In the genomic region with DNA sequence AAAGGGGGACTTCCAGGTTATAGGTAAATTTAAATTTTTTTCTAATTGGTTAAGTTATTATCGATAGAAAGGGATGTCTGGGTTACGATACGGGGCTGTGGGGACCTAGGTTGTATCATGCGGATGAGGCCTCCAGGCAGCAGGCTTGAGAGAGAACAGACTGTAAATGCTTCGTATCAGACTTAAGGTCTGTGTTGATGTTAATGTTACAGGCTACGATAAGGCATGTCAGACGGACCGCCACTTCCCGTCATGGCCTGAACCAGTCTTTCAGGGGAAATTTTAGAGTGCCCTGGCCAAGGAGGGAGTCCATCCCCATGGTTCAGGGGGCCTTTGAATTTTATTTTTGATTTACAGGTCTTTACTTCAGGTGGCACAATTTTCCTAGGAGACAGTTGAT, we compare ENCODE assay signal across 10 cellular contexts. TPM values are rescaled to one million over a fixed set of nuclear protein-coding genes. Genes with fewer than 3 reads are reported as not detected.
A peak's percentile ranks its signal among the peaks of the same experiment; 100 is the strongest.
DNase-seq lines count a peak whose midpoint lies in the region; ATAC-seq and TF ChIP-seq lines count a peak whose summit lies in the region.
"Had no signal": no experiment of that assay in that cellular context is flagged by ENCODE, and none has a peak within 500 bp of the region (broad histone marks: within the 10 kb centered on the region; RNA-seq: fewer than 3 reads in every experiment).

No MANE protein-coding gene starts in this region.

- no peaks in the 10 kb centered on the region for H3K36me3 ChIP-seq in GM23338 (ENCODE audit: insufficient read depth)
- no peaks in the 10 kb centered on the region for H3K36me3 ChIP-seq in sigmoid colon

- peak overlapping the region; percentile 90 for H3K4me2 ChIP-seq in GM23338

- H4K20me1 ChIP-seq in GM23338 (replicated peaks; ENCODE audit: insufficient read depth), result 0 out of 2 replicates have a peak, but pooled peaks cover 5% of the 10 kb centered on the region

- no peaks in the 10 kb centered on the region; the same call in 1 of the 2 replicates for H3K79me2 ChIP-seq in GM23338 (replicated peaks; ENCODE audit: insufficient read depth)

- H3K4me1 Mint-ChIP-seq in GM23338, result peaks cover 46% of the 10 kb centered on the region
- H3K4me1 Mint-ChIP-seq in T-helper 2 cell treated with Interferon-gamma antibody and Interleukin-4, amounts not matched to agents 5 μg/mL and 100 μg/mL, for 36 hours (ENCODE audit: low read depth), result peaks cover 79% of the 10 kb centered on the region

- H3K9me3 Mint-ChIP-seq in GM23338, result no peaks in the 10 kb centered on the region
- no peaks in the 10 kb centered on the region for H3K9me3 Mint-ChIP-seq in T-helper 2 cell treated with Interferon-gamma antibody and Interleukin-4, amounts not matched to agents 5 μg/mL and 100 μg/mL, for 36 hours

- TF ChIP-seq POLR2A in erythroblast (IDR thresholded peaks at IDR 0.05; ENCODE audit: low read length) (no peak), sigmoid colon (IDR thresholded peaks at IDR 0.05) (no peak)

- H3K27me3 ChIP-seq in GM23338 (ENCODE audit: insufficient read depth) (peaks cover 31% of the 10 kb centered on the region), sigmoid colon (no peaks in the 10 kb centered on the region)

- TF ChIP-seq CTCF in GM23338 (conservative IDR thresholded peaks at IDR 0.05; ENCODE audit: low read depth in 2 of 2) (no peak), sigmoid colon (IDR thresholded peaks at IDR 0.05) (no peak)

- H3K27ac Mint-ChIP-seq in GM23338, result peak overlapping the region; percentile 85; the same call in 1 of the 2 replicates
- H3K27ac Mint-ChIP-seq in T-helper 2 cell treated with Interferon-gamma antibody and Interleukin-4, amounts not matched to agents 5 μg/mL and 100 μg/mL, for 36 hours, result peak overlapping the region; percentile 92

- H3K4me1 ChIP-seq in GM23338 (ENCODE audit: insufficient read depth) (peaks cover 19% of the 10 kb centered on the region), sigmoid colon (peaks cover 0 to 65% (median 56%) of the 10 kb centered on the region in 4 donors)

- H3K27ac ChIP-seq in GM23338 (ENCODE audit: low read depth), result no peak overlapping the region
- H3K27ac ChIP-seq in sigmoid colon, result peak overlapping the region in 3 of 4 donors; percentile 86 to 90 (median 90)

- peak; percentile 7 for ATAC-seq in GM23338
- ATAC-seq in GM21360 (IDR thresholded peaks at IDR 0.05; ENCODE audit: unreplicated experiment), result no peak

- peak overlapping the region; percentile 65 for H3K4me3 ChIP-seq in GM23338
- peak overlapping the region in 2 of 4 donors; percentile 59 to 61 for H3K4me3 ChIP-seq in sigmoid colon

- H3K36me3 Mint-ChIP-seq in GM23338 (ENCODE audit: low read depth), result no peaks in the 10 kb centered on the region
- peaks cover 9% of the 10 kb centered on the region for H3K36me3 Mint-ChIP-seq in T-helper 2 cell treated with Interferon-gamma antibody and Interleukin-4, amounts not matched to agents 5 μg/mL and 100 μg/mL, for 36 hours (ENCODE audit: low read depth)

- no peak overlapping the region for H2AFZ ChIP-seq in GM23338

- no peak for DNase-seq in GM23338 (ENCODE audit: low spot score)
- no peak for DNase-seq in T-helper 2 cell treated with Interferon-gamma antibody and Interleukin-4, amounts not matched to agents 5 μg/mL and 100 μg/mL, for 36 hours (ENCODE audit: low spot score)
- DNase-seq in erythroblast (lab: John Stamatoyannopoulos, UW), result peak; percentile 79 to 87
- DNase-seq in sigmoid colon, result no peak
- no peak for DNase-seq in UCSD-AML1 (lab: John Stamatoyannopoulos, UW; ENCODE audit: unreplicated experiment)
- no peak for DNase-seq in kidney tubule cell (ENCODE audit: low spot score)
- DNase-seq in mucosa of gallbladder (ENCODE audit: low spot score), result no peak
- DNase-seq: activated CD4-positive, alpha-beta T cell treated with anti-CD3 and anti-CD28 coated beads, Interleukin-2, amount 50 U/mL, for 48 hours; GF-D8 had no signal

- intact Hi-C loops in sigmoid colon (cut with DNase I), result loop anchor here (10.0 kb wide), 1 partner anchor 811 kb away; a partner anchor contains a TSS

- H3K9me3 ChIP-seq in sigmoid colon, result no peaks in the 10 kb centered on the region

- peak overlapping the region; percentile 70 for H3K4me3 Mint-ChIP-seq in GM23338
- H3K4me3 Mint-ChIP-seq in T-helper 2 cell treated with Interferon-gamma antibody and Interleukin-4, amounts not matched to agents 5 μg/mL and 100 μg/mL, for 36 hours, result peak overlapping the region; percentile 71

- WGBS in sigmoid colon, 2 donors, result 86 to 92% methylated on average over 9 of the region's 9 CpGs

- no peaks in the 10 kb centered on the region; the same call in 1 of the 2 replicates for H3K9me2 ChIP-seq in GM23338 (ENCODE audit: insufficient read depth)

- 0 out of 2 replicates have a peak, but pooled peaks cover 7% of the 10 kb centered on the region for H3F3A ChIP-seq in GM23338 (replicated peaks; ENCODE audit: low read depth)

- TF ChIP-seq EP300 in sigmoid colon (IDR thresholded peaks at IDR 0.05), result no peak

- H3K27me3 Mint-ChIP-seq in GM23338 (ENCODE audit: insufficient read depth, low read depth, poor library complexity), result peaks cover 18% of the 10 kb centered on the region
- H3K27me3 Mint-ChIP-seq in T-helper 2 cell treated with Interferon-gamma antibody and Interleukin-4, amounts not matched to agents 5 μg/mL and 100 μg/mL, for 36 hours (ENCODE audit: low read depth), result no peaks in the 10 kb centered on the region

TF ChIP-seq in GM23338, 12 proteins besides CTCF, POLR2A, EP300 and RAD21 (continues in another document):
- TF ChIP-seq POLR2AphosphoS5 (IDR thresholded peaks at IDR 0.05; ENCODE audit: low read depth), result no peak
- TF ChIP-seq CREB1 (CRISPR knock-in tag; IDR thresholded peaks at IDR 0.05; ENCODE audit: low read depth), result no peak
- TF ChIP-seq EZH2 (IDR thresholded peaks at IDR 0.05; ENCODE audit: low read depth, unreplicated experiment), result no peak
- no peak for TF ChIP-seq ZNF114 (CRISPR knock-in tag; IDR thresholded peaks at IDR 0.05)
- no peak for TF ChIP-seq NANOG (IDR thresholded peaks at IDR 0.05; ENCODE audit: borderline replicate concordance)
- TF ChIP-seq, protein P1, sequence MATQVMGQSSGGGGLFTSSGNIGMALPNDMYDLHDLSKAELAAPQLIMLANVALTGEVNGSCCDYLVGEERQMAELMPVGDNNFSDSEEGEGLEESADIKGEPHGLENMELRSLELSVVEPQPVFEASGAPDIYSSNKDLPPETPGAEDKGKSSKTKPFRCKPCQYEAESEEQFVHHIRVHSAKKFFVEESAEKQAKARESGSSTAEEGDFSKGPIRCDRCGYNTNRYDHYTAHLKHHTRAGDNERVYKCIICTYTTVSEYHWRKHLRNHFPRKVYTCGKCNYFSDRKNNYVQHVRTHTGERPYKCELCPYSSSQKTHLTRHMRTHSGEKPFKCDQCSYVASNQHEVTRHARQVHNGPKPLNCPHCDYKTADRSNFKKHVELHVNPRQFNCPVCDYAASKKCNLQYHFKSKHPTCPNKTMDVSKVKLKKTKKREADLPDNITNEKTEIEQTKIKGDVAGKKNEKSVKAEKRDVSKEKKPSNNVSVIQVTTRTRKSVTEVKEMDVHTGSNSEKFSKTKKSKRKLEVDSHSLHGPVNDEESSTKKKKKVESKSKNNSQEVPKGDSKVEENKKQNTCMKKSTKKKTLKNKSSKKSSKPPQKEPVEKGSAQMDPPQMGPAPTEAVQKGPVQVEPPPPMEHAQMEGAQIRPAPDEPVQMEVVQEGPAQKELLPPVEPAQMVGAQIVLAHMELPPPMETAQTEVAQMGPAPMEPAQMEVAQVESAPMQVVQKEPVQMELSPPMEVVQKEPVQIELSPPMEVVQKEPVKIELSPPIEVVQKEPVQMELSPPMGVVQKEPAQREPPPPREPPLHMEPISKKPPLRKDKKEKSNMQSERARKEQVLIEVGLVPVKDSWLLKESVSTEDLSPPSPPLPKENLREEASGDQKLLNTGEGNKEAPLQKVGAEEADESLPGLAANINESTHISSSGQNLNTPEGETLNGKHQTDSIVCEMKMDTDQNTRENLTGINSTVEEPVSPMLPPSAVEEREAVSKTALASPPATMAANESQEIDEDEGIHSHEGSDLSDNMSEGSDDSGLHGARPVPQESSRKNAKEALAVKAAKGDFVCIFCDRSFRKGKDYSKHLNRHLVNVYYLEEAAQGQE (IDR thresholded peaks at IDR 0.05; ENCODE audit: unreplicated experiment), result no peak
- no peak for TF ChIP-seq JUNB (IDR thresholded peaks at IDR 0.05; ENCODE audit: unreplicated experiment)
- TF ChIP-seq, protein P2, sequence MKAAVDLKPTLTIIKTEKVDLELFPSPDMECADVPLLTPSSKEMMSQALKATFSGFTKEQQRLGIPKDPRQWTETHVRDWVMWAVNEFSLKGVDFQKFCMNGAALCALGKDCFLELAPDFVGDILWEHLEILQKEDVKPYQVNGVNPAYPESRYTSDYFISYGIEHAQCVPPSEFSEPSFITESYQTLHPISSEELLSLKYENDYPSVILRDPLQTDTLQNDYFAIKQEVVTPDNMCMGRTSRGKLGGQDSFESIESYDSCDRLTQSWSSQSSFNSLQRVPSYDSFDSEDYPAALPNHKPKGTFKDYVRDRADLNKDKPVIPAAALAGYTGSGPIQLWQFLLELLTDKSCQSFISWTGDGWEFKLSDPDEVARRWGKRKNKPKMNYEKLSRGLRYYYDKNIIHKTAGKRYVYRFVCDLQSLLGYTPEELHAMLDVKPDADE (IDR thresholded peaks at IDR 0.05), result no peak
- TF ChIP-seq EZH2phosphoT487 (IDR thresholded peaks at IDR 0.05; ENCODE audit: unreplicated experiment), result no peak
- TF ChIP-seq ZNF331 (CRISPR knock-in tag; IDR thresholded peaks at IDR 0.05; ENCODE audit: low read depth), result no peak

RNA-seq across cellular contexts. Expression of a gene that starts 16.7 kb away (rescaled TPM):
- total RNA-seq in GM23338 (2014; rRNA removed; shearing (Covaris generic)), result 4.4 and 7.3 TPM in 2 replicates
- polyA plus RNA-seq in GM23338 (2016; fragmentation: Nextera tagmentation; extraction: Ambion mirVana) (1.3 and 1.7 TPM in 2 replicates), sigmoid colon (10 to 100 TPM in 2 of 3 donors, 1 to 10 TPM in 1; 8.1 to 15.6 (median 10.2) TPM)
- total RNA-seq in sigmoid colon (10 to 100 TPM in 3 of 4 donors, 1 to 10 TPM in 1; 6.0 to 19.3 (median 13.6) TPM), mucosa of gallbladder (19.5 TPM)

Comparison
In these comparisons a context has a peak if more than half of its experiments do, and no peak if none do; other contexts are left out.
1. DNase-seq: peak in erythroblast (2 of 2); none in GM23338 (single experiment), T-helper 2 cell treated with Interferon-gamma antibody and Interleukin-4, amounts not matched to agents 5 μg/mL and 100 μg/mL, for 36 hours (single experiment), sigmoid colon (single experiment), UCSD-AML1 (single experiment), kidney tubule cell (single experiment) and mucosa of gallbladder (single experiment).